Comparison of ENCODE assay signal across 9 cellular contexts in genomic region chr14:26334288-26334687, GRCh38.
"Had no signal": no experiment of that assay in that cellular context is flagged by ENCODE, and none has a peak within 500 bp of the region (broad histone marks: within the 10 kb centered on the region; RNA-seq: fewer than 3 reads in every experiment).

No MANE protein-coding gene starts in this region.

- H3K36me3 ChIP-seq: HAP-1 had no signal

- H3K9ac ChIP-seq: GM23248 had no signal

- H3K27ac ChIP-seq: GM23248 had no signal

- DNase-seq: GM23248, GOT3, H7, HFFc6, IMR-90 had no signal

- H3K4me3 ChIP-seq: GM23248, HAP-1, K562 had no signal

- H3K9me3 ChIP-seq: HAP-1 had no signal

- H2AFZ ChIP-seq: GM23248 had no signal

- FAIRE-seq: HTR-8/SVneo, K562 had no signal

- H3K4me1 ChIP-seq: HAP-1 had no signal

- ATAC-seq: HCT116, K562 had no signal
